Comparison of ENCODE assay signal across 14 cellular contexts in genomic region chr2:119085613-119086012, GRCh38.
DNase-seq lines count a peak whose midpoint lies in the region; ATAC-seq, FAIRE-seq and TF ChIP-seq lines count a peak whose summit lies in the region.
"Had no signal": no experiment of that assay in that cellular context is flagged by ENCODE, and none has a peak within 500 bp of the region (broad histone marks: within the 10 kb centered on the region; RNA-seq: fewer than 3 reads in every experiment).

No MANE protein-coding gene starts in this region.

- CTCF ChIA-PET in K562 (lab: Yijun Ruan, JAX; ENCODE audit: low intra/inter-chr PET ratio), result no interaction called here

- ATAC-seq in K562 (no peak), left lung (peak; percentile 41), GM19035 (IDR thresholded peaks at IDR 0.05; ENCODE audit: unreplicated experiment) (no peak)

- no peak for FAIRE-seq in K562 (lab: Jason Lieb, UNC)

- no peak overlapping the region for H3K9ac ChIP-seq in K562 (ENCODE audit: insufficient read depth in 1 of 2, low read depth in 2 of 2, low read length in 2 of 2)
- H3K9ac ChIP-seq: BLaER1 treated with 17β-estradiol and CSF1 and Interleukin-3, amounts not matched to agents 10 nM and 100 nM had no signal

- H3K79me2 ChIP-seq in K562 (ENCODE audit: control insufficient read depth, insufficient read depth, low read length), result no peaks in the 10 kb centered on the region

- H3K4me3 ChIP-seq in cardiac muscle cell (no peak overlapping the region), left ventricle myocardium inferior (no peak overlapping the region), K562 (no peak overlapping the region), left lung (no peak overlapping the region), stomach (no peak overlapping the region), coronary artery (no peak overlapping the region)
- H3K4me3 ChIP-seq: BLaER1 treated with 17β-estradiol and CSF1 and Interleukin-3, amounts not matched to agents 10 nM and 100 nM had no signal

- in situ Hi-C loops in K562 (cut with MboI), result no loop called here

- no peaks in the 10 kb centered on the region for H3K9me1 ChIP-seq in K562 (ENCODE audit: control insufficient read depth, insufficient read depth, low read length)

- no peak for TF ChIP-seq CTCF in cardiac muscle cell (IDR thresholded peaks at IDR 0.05; ENCODE audit: low read depth, low read length)
- TF ChIP-seq CTCF in left ventricle myocardium inferior (IDR thresholded peaks at IDR 0.05; ENCODE audit: borderline replicate concordance), result no peak
- no peak for TF ChIP-seq CTCF in K562 (IDR thresholded peaks at IDR 0.05 in 2 of 3, conservative IDR thresholded peaks at IDR 0.05 in 1 of 3; ENCODE audit: insufficient read depth in 2 of 3, low read depth in 1 of 3, low read length in 3 of 3)
- TF ChIP-seq CTCF in left lung (IDR thresholded peaks at IDR 0.05), result no peak
- no peak for TF ChIP-seq CTCF in stomach (IDR thresholded peaks at IDR 0.05)
- TF ChIP-seq CTCF in coronary artery (IDR thresholded peaks at IDR 0.05), result no peak

- peak overlapping the region; percentile 32 for H3K27ac ChIP-seq in cardiac muscle cell
- no peak overlapping the region for H3K27ac ChIP-seq in left ventricle myocardium inferior (replicated peaks)
- no peak overlapping the region for H3K27ac ChIP-seq in K562 (ENCODE audit: extremely low read depth, low read depth, low read length)
- no peak overlapping the region for H3K27ac ChIP-seq in left lung
- no peak overlapping the region for H3K27ac ChIP-seq in stomach
- no peak overlapping the region for H3K27ac ChIP-seq in coronary artery
- H3K27ac ChIP-seq: 22Rv1; BLaER1 treated with 17β-estradiol and CSF1 and Interleukin-3, amounts not matched to agents 10 nM and 100 nM had no signal

- H3K4me2 ChIP-seq in K562 (ENCODE audit: insufficient read depth, low read length), result no peak overlapping the region
- H3K4me2 ChIP-seq: BLaER1 treated with 17β-estradiol and CSF1 and Interleukin-3, amounts not matched to agents 10 nM and 100 nM had no signal

- H4K20me1 ChIP-seq in K562 (replicated peaks; ENCODE audit: control insufficient read depth, insufficient read depth, low read length), result no peaks in the 10 kb centered on the region
- H4K20me1 ChIP-seq: BLaER1 treated with 17β-estradiol and CSF1 and Interleukin-3, amounts not matched to agents 10 nM and 100 nM had no signal

- no peak for TF ChIP-seq EP300 in K562 (IDR thresholded peaks at IDR 0.05; ENCODE audit: low read length)
- TF ChIP-seq EP300 in stomach (IDR thresholded peaks at IDR 0.05), result no peak

- H3K27me3 ChIP-seq in cardiac muscle cell (no peaks in the 10 kb centered on the region), left ventricle myocardium inferior (ENCODE audit: low read depth) (no peaks in the 10 kb centered on the region), K562 (ENCODE audit: control insufficient read depth in 2 of 2, insufficient read depth in 2 of 2, low read length in 2 of 2) (peaks cover 5 to 23% of the 10 kb centered on the region in 2 experiments; a peak in 3 of 5 replicates), left lung (peaks cover 0 to under 1% of the 10 kb centered on the region in 2 donors), stomach (peaks cover 0 to 4% (median 0%) of the 10 kb centered on the region in 3 donors)
- H3K27me3 ChIP-seq: BLaER1 treated with 17β-estradiol and CSF1 and Interleukin-3, amounts not matched to agents 10 nM and 100 nM had no signal

- TF ChIP-seq RAD21 in K562 (CRISPR knock-in tag; conservative IDR thresholded peaks at IDR 0.05 in 1 of 2, IDR thresholded peaks at IDR 0.05 in 1 of 2), result no peak

- intact Hi-C loops in left ventricle myocardium inferior (cut with micrococcal nuclease), result no loop called here
- intact Hi-C loops in K562 (cut with micrococcal nuclease), result no loop called here
- intact Hi-C loops in left lung (cut with DNase I), result no loop called here
- intact Hi-C loops in stomach (cut with DNase I; ENCODE audit: low total_unique reads), result no loop called here

- no peak overlapping the region for H2AFZ ChIP-seq in K562 (ENCODE audit: low read depth, low read length)

- BruUV-seq in K562 (replicated peaks; lab: Mats Ljungman, UMichigan), result no TSS peak

- 1% methylated on average over 6 of the region's 6 CpGs for WGBS in K562 (ENCODE audit: insufficient coverage, low coverage, missing lambda C conversion rate)
- WGBS in stomach, 5 donors, result 19 to 29% (median 24%) methylated on average over 6 of the region's 6 CpGs

- H3K4me1 ChIP-seq in cardiac muscle cell (ENCODE audit: low read depth), result peaks cover 22% of the 10 kb centered on the region
- H3K4me1 ChIP-seq in left ventricle myocardium inferior, result no peaks in the 10 kb centered on the region
- H3K4me1 ChIP-seq in K562 (replicated peaks in 1 of 2; ENCODE audit: control insufficient read depth in 2 of 2, insufficient read depth in 2 of 2, low read length in 2 of 2), result no peaks in the 10 kb centered on the region
- H3K4me1 ChIP-seq in left lung, result no peaks in the 10 kb centered on the region
- H3K4me1 ChIP-seq in stomach, result peaks cover 0 to 7% (median 0%) of the 10 kb centered on the region in 4 donors

- H3K9me3 ChIP-seq in cardiac muscle cell (ENCODE audit: low read depth) (no peaks in the 10 kb centered on the region), left ventricle myocardium inferior (replicated peaks) (peaks cover 8% of the 10 kb centered on the region), K562 (replicated peaks; ENCODE audit: control insufficient read depth, insufficient read depth, low read depth, low read length) (no peaks in the 10 kb centered on the region), left lung (no peaks in the 10 kb centered on the region), stomach (peaks cover 0 to 6% (median 0%) of the 10 kb centered on the region in 4 donors)

- DNase-seq in cardiac muscle cell (ENCODE audit: low read depth in 1 of 2, low spot score in 1 of 2) (no peak), left ventricle myocardium inferior (no peak), K562 (ENCODE audit: extremely low read depth in 1 of 4, low spot score in 3 of 4) (peak in 1 of 4 experiments; percentile 4), left lung (no peak), stomach (no peak), coronary artery (ENCODE audit: low spot score) (no peak)
- DNase-seq in activated CD4-positive, alpha-beta T cell treated with anti-CD3 and anti-CD28 coated beads, Interleukin-2, amount 50 U/mL, for 48 hours, result no peak
- DNase-seq: H7, IMR-90, NCI-H1436 treated with DMSO at 0.1 percent for 48 hours, NCI-H524 treated with DMSO at 0.1 percent for 48 hours had no signal

- POLR2A ChIA-PET in K562 (lab: Yijun Ruan, JAX), result interaction anchor here (0.6 to 0.7 kb wide), 2 partner anchors 10 to 421 kb away, joined by 3 to 5 read pairs; no protein-coding TSS in a partner anchor

- TF ChIP-seq POLR2A in K562 (conservative IDR thresholded peaks at IDR 0.05) (no peak), stomach (IDR thresholded peaks at IDR 0.05) (no peak)

- H3K36me3 ChIP-seq in cardiac muscle cell (no peaks in the 10 kb centered on the region), left ventricle myocardium inferior (no peaks in the 10 kb centered on the region), K562 (ENCODE audit: control insufficient read depth, insufficient read depth, low read length) (no peaks in the 10 kb centered on the region), left lung (no peaks in the 10 kb centered on the region), stomach (no peaks in the 10 kb centered on the region)
- H3K36me3 ChIP-seq: BLaER1 treated with 17β-estradiol and CSF1 and Interleukin-3, amounts not matched to agents 10 nM and 100 nM had no signal

TF ChIP-seq in K562, 482 proteins besides CTCF, POLR2A, EP300 and RAD21:
- TF ChIP-seq NCOR1 (IDR thresholded peaks at IDR 0.05) (0 out of 2 replicates have a peak, but pooled peaks have one; percentile 15), U2AF2 (optimal IDR thresholded peaks at IDR 0.05; ENCODE audit: low read depth, low read length) (no peak), LEF1 (IDR thresholded peaks at IDR 0.05) (no peak), BACH1 (tag; IDR thresholded peaks at IDR 0.05) (no peak), MNT (conservative IDR thresholded peaks at IDR 0.05) (no peak), EGR1 (conservative IDR thresholded peaks at IDR 0.05) (peak; percentile 29), ZFX (CRISPR knock-in tag; IDR thresholded peaks at IDR 0.05) (no peak), TFAM (CRISPR knock-in tag; conservative IDR thresholded peaks at IDR 0.05) (no peak), SAFB (IDR thresholded peaks at IDR 0.05; ENCODE audit: borderline replicate concordance, low read depth, low read length) (no peak), CBFA2T2 (conservative IDR thresholded peaks at IDR 0.05) (peak; percentile 40), SP1 (CRISPR knock-in tag; IDR thresholded peaks at IDR 0.05) (no peak), BHLHE40 (IDR thresholded peaks at IDR 0.05; ENCODE audit: low read length) (no peak), KDM1A (IDR thresholded peaks at IDR 0.05) (peak; percentile 31 to 35; a peak in 2 of 4 replicates), CBFA2T3 (IDR thresholded peaks at IDR 0.05) (peak; percentile 68), NFATC3 (IDR thresholded peaks at IDR 0.05) (no peak), RBM17 (IDR thresholded peaks at IDR 0.05; ENCODE audit: borderline replicate concordance, low read depth, low read length) (no peak), ZNF584 (CRISPR knock-in tag; IDR thresholded peaks at IDR 0.05; ENCODE audit: low read depth) (no peak)
